8 cellular contexts compared by ENCODE assay signal in genomic region chr4:53374777-53375258, GRCh38.
"Had no signal": no experiment of that assay in that cellular context is flagged by ENCODE, and none has a peak within 500 bp of the region (broad histone marks: within the 10 kb centered on the region; RNA-seq: fewer than 3 reads in every experiment).

No MANE protein-coding gene starts in this region.

- FAIRE-seq: HTR-8/SVneo had no signal

- H3K27ac ChIP-seq: GM23248 had no signal

- ATAC-seq: HCT116 had no signal

- H3K4me3 ChIP-seq: GM23248, HAP-1 had no signal

- DNase-seq: GM23248, GOT3, H7, IMR-90, KBM-7 had no signal

- H3K9ac ChIP-seq: GM23248 had no signal

- H3K9me3 ChIP-seq: HAP-1 had no signal

- H2AFZ ChIP-seq: GM23248 had no signal
